Comparison of ENCODE assay signal across 8 cellular contexts in genomic region chr5:139560752-139561654, GRCh38. TPM values are rescaled to one million over a fixed set of nuclear protein-coding genes. Genes with fewer than 3 reads are reported as not detected.
DNase-seq lines count a peak whose midpoint lies in the region; ATAC-seq and TF ChIP-seq lines count a peak whose summit lies in the region.

Gene UBE2D2 (plus strand): TSS chr5:139561339. CDS start chr5:139561792, 453 bp downstream.

- peak; percentile 18; the same call in 1 of the 2 replicates for TF ChIP-seq EP300 in Ishikawa (IDR thresholded peaks at IDR 0.05; ENCODE audit: borderline replicate concordance)

- H3K27me3 ChIP-seq in mononuclear cell (ENCODE audit: insufficient read depth, low read length), result no peaks in the 10 kb centered on the region

- TF ChIP-seq CTCF in epithelial cell of esophagus (IDR thresholded peaks at IDR 0.05; ENCODE audit: insufficient read depth, low read depth, low read length, missing control alignments), result no peak

- DNase-seq in DMS153 (lab: John Stamatoyannopoulos, UW) (peak; percentile 82), OCI-M2 (lab: John Stamatoyannopoulos, UW; ENCODE audit: unreplicated experiment) (peak; percentile 40), activated T-cell treated with anti-CD3 and anti-CD28 coated beads for 4 hours (peak; percentile 97), epithelial cell of esophagus (ENCODE audit: low read depth) (peak; percentile 99)
- DNase-seq in stimulated activated CD8-positive, alpha-beta memory T cell treated with anti-CD3 and anti-CD28 coated beads, Interleukin-2, amount 100 ng/mL, for 48 hours (ENCODE audit: low read depth in 2 of 2), result peak; percentile 92 to 96

- no peak for TF ChIP-seq RAD21 in Ishikawa (IDR thresholded peaks at IDR 0.05; ENCODE audit: low read depth)

- peaks cover 40% of the 10 kb centered on the region for H3K4me1 ChIP-seq in mononuclear cell (ENCODE audit: insufficient read depth, low read length)

- peak within 1 kb of the TSS; percentile 75 for H3K4me3 ChIP-seq in epithelial cell of esophagus (ENCODE audit: low read length)
- peak within 1 kb of the TSS; percentile 84 for H3K4me3 ChIP-seq in mononuclear cell (ENCODE audit: low read length)

- peak; percentile 75 for ATAC-seq in GM21576 (IDR thresholded peaks at IDR 0.05; ENCODE audit: unreplicated experiment)

- H3K9me3 ChIP-seq in mononuclear cell (ENCODE audit: low read depth, low read length), result no peaks in the 10 kb centered on the region

TF ChIP-seq in Ishikawa, 13 proteins besides CTCF, POLR2A, EP300 and RAD21:
- TF ChIP-seq FOXM1 (IDR thresholded peaks at IDR 0.05; ENCODE audit: borderline replicate concordance, low read depth) (no peak), TCF12 (IDR thresholded peaks at IDR 0.05; ENCODE audit: low read depth) (peak; percentile 2; the same call in 1 of the 2 replicates), MAX (IDR thresholded peaks at IDR 0.05) (peak; percentile 94), CEBPB (IDR thresholded peaks at IDR 0.05) (no peak), CREB1 (IDR thresholded peaks at IDR 0.05; ENCODE audit: low read depth) (peak; percentile 8; the same call in 1 of the 2 replicates), NFIC (IDR thresholded peaks at IDR 0.05) (no peak), TAF1 (IDR thresholded peaks at IDR 0.05; ENCODE audit: low read depth) (peak; percentile 72), EGR1 (IDR thresholded peaks at IDR 0.05) (no peak), ZBTB7A (IDR thresholded peaks at IDR 0.05; ENCODE audit: low read depth) (0 out of 2 replicates have a peak, but pooled peaks have one; percentile 0), YY1 (IDR thresholded peaks at IDR 0.05; ENCODE audit: low read depth) (peak; percentile 29), TEAD4 (IDR thresholded peaks at IDR 0.05) (no peak)
- TF ChIP-seq, protein P1, sequence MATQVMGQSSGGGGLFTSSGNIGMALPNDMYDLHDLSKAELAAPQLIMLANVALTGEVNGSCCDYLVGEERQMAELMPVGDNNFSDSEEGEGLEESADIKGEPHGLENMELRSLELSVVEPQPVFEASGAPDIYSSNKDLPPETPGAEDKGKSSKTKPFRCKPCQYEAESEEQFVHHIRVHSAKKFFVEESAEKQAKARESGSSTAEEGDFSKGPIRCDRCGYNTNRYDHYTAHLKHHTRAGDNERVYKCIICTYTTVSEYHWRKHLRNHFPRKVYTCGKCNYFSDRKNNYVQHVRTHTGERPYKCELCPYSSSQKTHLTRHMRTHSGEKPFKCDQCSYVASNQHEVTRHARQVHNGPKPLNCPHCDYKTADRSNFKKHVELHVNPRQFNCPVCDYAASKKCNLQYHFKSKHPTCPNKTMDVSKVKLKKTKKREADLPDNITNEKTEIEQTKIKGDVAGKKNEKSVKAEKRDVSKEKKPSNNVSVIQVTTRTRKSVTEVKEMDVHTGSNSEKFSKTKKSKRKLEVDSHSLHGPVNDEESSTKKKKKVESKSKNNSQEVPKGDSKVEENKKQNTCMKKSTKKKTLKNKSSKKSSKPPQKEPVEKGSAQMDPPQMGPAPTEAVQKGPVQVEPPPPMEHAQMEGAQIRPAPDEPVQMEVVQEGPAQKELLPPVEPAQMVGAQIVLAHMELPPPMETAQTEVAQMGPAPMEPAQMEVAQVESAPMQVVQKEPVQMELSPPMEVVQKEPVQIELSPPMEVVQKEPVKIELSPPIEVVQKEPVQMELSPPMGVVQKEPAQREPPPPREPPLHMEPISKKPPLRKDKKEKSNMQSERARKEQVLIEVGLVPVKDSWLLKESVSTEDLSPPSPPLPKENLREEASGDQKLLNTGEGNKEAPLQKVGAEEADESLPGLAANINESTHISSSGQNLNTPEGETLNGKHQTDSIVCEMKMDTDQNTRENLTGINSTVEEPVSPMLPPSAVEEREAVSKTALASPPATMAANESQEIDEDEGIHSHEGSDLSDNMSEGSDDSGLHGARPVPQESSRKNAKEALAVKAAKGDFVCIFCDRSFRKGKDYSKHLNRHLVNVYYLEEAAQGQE (IDR thresholded peaks at IDR 0.05; ENCODE audit: low read depth), result no peak
- TF ChIP-seq, protein P2, sequence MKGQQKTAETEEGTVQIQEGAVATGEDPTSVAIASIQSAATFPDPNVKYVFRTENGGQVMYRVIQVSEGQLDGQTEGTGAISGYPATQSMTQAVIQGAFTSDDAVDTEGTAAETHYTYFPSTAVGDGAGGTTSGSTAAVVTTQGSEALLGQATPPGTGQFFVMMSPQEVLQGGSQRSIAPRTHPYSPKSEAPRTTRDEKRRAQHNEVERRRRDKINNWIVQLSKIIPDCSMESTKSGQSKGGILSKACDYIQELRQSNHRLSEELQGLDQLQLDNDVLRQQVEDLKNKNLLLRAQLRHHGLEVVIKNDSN (IDR thresholded peaks at IDR 0.05), result peak; percentile 31

RNA-seq across cellular contexts. Expression of gene UBE2D2, which starts in this region (rescaled TPM):
- total RNA-seq in mononuclear cell, result 81.5 TPM

Comparison
In these comparisons a context has a peak if more than half of its experiments do, and no peak if none do; other contexts are left out.
1. Peak in every context shown above with its lines: DNase-seq, ATAC-seq and H3K4me3 ChIP-seq.
2. DNase-seq: peak in every context shown above with its lines; median percentile 99 in epithelial cell of esophagus; 97 in activated T-cell treated with anti-CD3 and anti-CD28 coated beads for 4 hours; 94 in stimulated activated CD8-positive, alpha-beta memory T cell treated with anti-CD3 and anti-CD28 coated beads, Interleukin-2, amount 100 ng/mL, for 48 hours; 82 in DMS153; 40 in OCI-M2.